Comparison of ENCODE assay signal across 8 cellular contexts in genomic region chr13:52513957-52514596, GRCh38. TPM values are rescaled to one million over a fixed set of nuclear protein-coding genes. Genes with fewer than 3 reads are reported as not detected.
A peak's percentile ranks its signal among the peaks of the same experiment; 100 is the strongest.
DNase-seq lines count a peak whose midpoint lies in the region; TF ChIP-seq lines count a peak whose summit lies in the region.
"Not testable (repeated sequence)": the region's sequence is repeated elsewhere in the genome, so short reads cannot be mapped to it uniquely, and the experiment has no call there.

No MANE protein-coding gene starts in this region.

- CTCF ChIA-PET in activated CD4-positive, alpha-beta T cell treated with anti-CD3 and anti-CD28 coated beads, Interleukin-2, amount 10 ng/mL, durations not matched to agents 7 days and 5 days (lab: Charles Lee), result not testable (repeated sequence)

- H3K27ac ChIP-seq in HL-60 (replicated peaks), result peak overlapping the region; percentile 66

- H3K27me3 ChIP-seq in HL-60 (ENCODE audit: insufficient read depth, poor library complexity, severe bottlenecking), result not testable (repeated sequence)

- POLR2A ChIA-PET in activated CD4-positive, alpha-beta T cell treated with anti-CD3 and anti-CD28 coated beads, Interleukin-2, amount 10 ng/mL, durations not matched to agents 7 days and 5 days (lab: Charles Lee), result not testable (repeated sequence)

- H3K27me3 Mint-ChIP-seq in activated CD4-positive, alpha-beta T cell treated with anti-CD3 and anti-CD28 coated beads, Interleukin-2, amount 10 ng/mL, durations not matched to agents 7 days and 5 days, result not testable (repeated sequence)

- H3K36me3 Mint-ChIP-seq in activated CD4-positive, alpha-beta T cell treated with anti-CD3 and anti-CD28 coated beads, Interleukin-2, amount 10 ng/mL, durations not matched to agents 7 days and 5 days (ENCODE audit: low read depth), result not testable (repeated sequence)

- H3K4me3 ChIP-seq in HL-60 (replicated peaks; ENCODE audit: insufficient read depth, low read length); NB4 (ENCODE audit: low read depth, low read length): not testable (repeated sequence)

- TF ChIP-seq CTCF in HL-60 (IDR thresholded peaks at IDR 0.05; ENCODE audit: insufficient read depth, low read length); NB4 (IDR thresholded peaks at IDR 0.05; ENCODE audit: low read depth, low read length): not testable (repeated sequence)

- not testable (repeated sequence) for H3K9me3 Mint-ChIP-seq in activated CD4-positive, alpha-beta T cell treated with anti-CD3 and anti-CD28 coated beads, Interleukin-2, amount 10 ng/mL, durations not matched to agents 7 days and 5 days

- in situ Hi-C loops in Caki2 (cut with HindIII; ENCODE audit: low pct_unique_long_range_greater_than_20kb, low sequenced_read_pairs), result not testable (repeated sequence)

- not testable (repeated sequence) for H3K4me1 Mint-ChIP-seq in activated CD4-positive, alpha-beta T cell treated with anti-CD3 and anti-CD28 coated beads, Interleukin-2, amount 10 ng/mL, durations not matched to agents 7 days and 5 days

- TF ChIP-seq POLR2A in NB4 (IDR thresholded peaks at IDR 0.05; ENCODE audit: extremely low read depth, insufficient read length), result not testable (repeated sequence)

- peak; percentile 28 for DNase-seq in Caki2 (ENCODE audit: low read depth)
- DNase-seq in HL-60 (ENCODE audit: low read depth in 1 of 2, low spot score in 1 of 2), result peak; percentile 60 to 87
- peak; percentile 89 for DNase-seq in NB4 (ENCODE audit: low read depth)
- DNase-seq in SIG-M5 treated with dmso at 0.1 percent for 504 hours (lab: John Stamatoyannopoulos, UW; ENCODE audit: unreplicated experiment), result peak; percentile 62
- DNase-seq in activated CD4-positive, alpha-beta T cell treated with anti-CD3 and anti-CD28 coated beads, Interleukin-2, amount 10 ng/mL, durations not matched to agents 7 days and 5 days, result peak; percentile 44
- peak; percentile 8 for DNase-seq in amniotic epithelial cell (ENCODE audit: low read depth)
- peak; percentile 26 for DNase-seq in fibroblast of peridontal ligament (ENCODE audit: extremely low read depth)
- DNase-seq in stimulated activated CD4-positive, alpha-beta T cell treated with anti-CD3 and anti-CD28 coated beads, Interleukin-1b, Interleukin-23, amount 100 ng/mL, for 48 hours, result peak; percentile 16

- H3K4me3 Mint-ChIP-seq in activated CD4-positive, alpha-beta T cell treated with anti-CD3 and anti-CD28 coated beads, Interleukin-2, amount 10 ng/mL, durations not matched to agents 7 days and 5 days, result not testable (repeated sequence)

- H3K27ac Mint-ChIP-seq in activated CD4-positive, alpha-beta T cell treated with anti-CD3 and anti-CD28 coated beads, Interleukin-2, amount 10 ng/mL, durations not matched to agents 7 days and 5 days, result peak overlapping the region; percentile 25

RNA-seq across cellular contexts. Expression of gene CKAP2, which starts 58.8 kb away (rescaled TPM):
- 24.1 and 26.5 TPM in 2 replicates for total RNA-seq in Caki2 (2014; rRNA removed; shearing (Covaris generic); ENCODE audit: low replicate concordance)
- 100 to 1,000 TPM in 1 of 2 experiments, 10 to 100 TPM in 1; 94.1 to 119 TPM for total RNA-seq in activated CD4-positive, alpha-beta T cell treated with anti-CD3 and anti-CD28 coated beads, Interleukin-2, amount 10 ng/mL, durations not matched to agents 7 days and 5 days

Comparison
In these comparisons a context has a peak if more than half of its experiments do, and no peak if none do; other contexts are left out.
1. DNase-seq: peak in every context shown above with its lines; median percentile 89 in NB4; 74 in HL-60; 62 in SIG-M5 treated with dmso at 0.1 percent for 504 hours; 44 in activated CD4-positive, alpha-beta T cell treated with anti-CD3 and anti-CD28 coated beads, Interleukin-2, amount 10 ng/mL, durations not matched to agents 7 days and 5 days; 28 in Caki2; 26 in fibroblast of peridontal ligament; 16 in stimulated activated CD4-positive, alpha-beta T cell treated with anti-CD3 and anti-CD28 coated beads, Interleukin-1b, Interleukin-23, amount 100 ng/mL, for 48 hours; 8 in amniotic epithelial cell.